In the genomic region with DNA sequence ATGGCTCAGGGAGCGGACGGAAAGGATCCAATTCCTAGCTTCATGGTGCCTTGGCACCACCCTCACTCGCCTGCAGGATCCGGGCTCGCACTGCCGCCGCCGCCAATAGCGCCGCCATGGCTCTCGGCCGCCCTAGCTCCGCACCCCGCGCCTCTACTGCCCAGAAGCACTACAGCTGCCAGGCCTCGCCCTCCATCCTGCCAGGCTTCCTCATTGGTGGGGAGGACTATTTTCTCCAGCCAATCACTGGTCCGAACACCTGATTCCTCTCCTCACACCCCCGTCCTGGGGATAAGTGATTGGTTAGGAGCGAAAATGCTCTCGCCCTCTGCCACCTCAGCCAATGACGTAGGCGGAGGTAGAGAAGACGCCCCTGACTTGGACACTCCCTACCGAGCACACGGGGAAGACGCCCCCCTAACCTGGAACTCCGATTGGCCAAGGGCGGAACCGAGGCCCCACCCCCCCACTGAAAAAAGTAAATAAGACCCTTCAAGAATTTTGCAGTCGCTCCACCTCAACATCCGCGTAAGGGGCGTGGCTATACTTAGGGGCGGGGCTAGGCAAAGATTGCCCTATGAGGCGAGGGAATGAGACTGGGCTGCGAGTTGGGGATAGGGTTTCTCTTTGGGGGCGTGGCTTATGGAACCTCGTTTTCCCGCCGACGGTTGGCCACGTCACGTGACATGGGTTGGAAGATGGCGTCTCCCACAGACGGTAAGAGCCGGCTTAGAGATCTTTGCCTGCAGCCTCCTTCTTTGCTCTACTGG, we compare ENCODE assay signal across 8 cellular contexts. TPM values are rescaled to one million over a fixed set of nuclear protein-coding genes. Genes with fewer than 3 reads are reported as not detected.
DNase-seq lines count a peak whose midpoint lies in the region; ATAC-seq and TF ChIP-seq lines count a peak whose summit lies in the region.

TSS of gene ALDH6A1 (minus strand) at position 177 of the 770 bp plus-strand sequence. CDS start at position 118, 59 bp downstream.
TSS of gene LIN52 (plus strand) at position 680 of the 770 bp plus-strand sequence. CDS start at position 699, 19 bp downstream.

- peak; percentile 97 for DNase-seq in GM13977 (ENCODE audit: low spot score)
- peak; percentile 100 for DNase-seq in NCI-H146 treated with DMSO at 0.1 percent for 48 hours (lab: John Stamatoyannopoulos, UW; ENCODE audit: unreplicated experiment)
- peak; percentile 100 for DNase-seq in amniotic epithelial cell (ENCODE audit: low read depth)
- peak; percentile 93 to 100 for DNase-seq in heart right ventricle
- peak; percentile 95 to 100 (median 98) for DNase-seq in posterior cingulate gyrus
- DNase-seq in upper lobe of left lung, result peak; percentile 94 to 99

- H3K27ac ChIP-seq in heart right ventricle (peak within 1 kb of the TSS; percentile 53 to 89 (median 82)), upper lobe of left lung (peak within 1 kb of the TSS; percentile 84 to 95 (median 88))

- H3K36me3 ChIP-seq in heart right ventricle (no peaks in the 10 kb centered on the region), upper lobe of left lung (no peaks in the 10 kb centered on the region)

- peak within 1 kb of the TSS; percentile 51 to 91 (median 83) for H3K4me3 ChIP-seq in heart right ventricle
- peak within 1 kb of the TSS; percentile 88 to 97 (median 90) for H3K4me3 ChIP-seq in upper lobe of left lung

- peak in 2 of 4 donors; percentile 6 to 78 for TF ChIP-seq EP300 in upper lobe of left lung (IDR thresholded peaks at IDR 0.05)

- in situ Hi-C loops in GM13977 (cut with MboI; ENCODE audit: low pct_unique_long_range_greater_than_20kb, low sequenced_read_pairs, unreplicated experiment), result no loop called here

- ATAC-seq in HG02884 (IDR thresholded peaks at IDR 0.05; ENCODE audit: unreplicated experiment), result peak; percentile 84
- ATAC-seq in heart right ventricle, result peak; percentile 96 to 98 (median 98)
- ATAC-seq in upper lobe of left lung (ENCODE audit: low FRiP score in 2 of 2), result peak; percentile 97 to 99

- H3K27me3 ChIP-seq in heart right ventricle (no peaks in the 10 kb centered on the region), upper lobe of left lung (no peaks in the 10 kb centered on the region)

- peak; percentile 10 for TF ChIP-seq CTCF in GM13977 (IDR thresholded peaks at IDR 0.05; ENCODE audit: extremely low read depth, insufficient read depth, missing control alignments)
- TF ChIP-seq CTCF in heart right ventricle (IDR thresholded peaks at IDR 0.05), result peak in 4 of 9 donors; percentile 9 to 23 (median 20)
- TF ChIP-seq CTCF in upper lobe of left lung (IDR thresholded peaks at IDR 0.05), result peak in 3 of 6 experiments; percentile 31 to 43 (median 36)

- H3K4me1 ChIP-seq in heart right ventricle, result peaks cover 0 to 50% (median 35%) of the 10 kb centered on the region in 9 donors
- H3K4me1 ChIP-seq in upper lobe of left lung, result peaks cover 33 to 38% (median 35%) of the 10 kb centered on the region in 4 donors

- WGBS in heart right ventricle, 2 donors, result 0 to 1% methylated on average over 46 of the region's 46 CpGs
- 0% methylated on average over 33 to 46 of the region's 46 CpGs for WGBS in upper lobe of left lung, 2 donors

- intact Hi-C loops in T-helper 1 cell treated with Interleukin-12 subunit alpha and Interleukin-12 subunit beta and Interleukin-4 antibody, amounts not matched to agents 30 ng/mL and 1 ng/mL, for 36 hours (cut with micrococcal nuclease), result loop anchor here (1.0 to 5.0 kb wide), 18 partner anchors 65 to 1576 kb away; partner anchors contain the start of genes ABCD4, AREL1, BBOF1 and COQ6
- intact Hi-C loops in heart right ventricle (cut with DNase I), result no loop called here
- intact Hi-C loops in posterior cingulate gyrus (cut with DNase I), result loop anchor here (2.0 to 10.0 kb wide), 2 partner anchors 66 to 410 kb away; partner anchors contain the start of genes BBOF1, ENTPD5, ISCA2 and NPC2

- peak in 3 of 4 donors; percentile 75 to 94 (median 90) for TF ChIP-seq POLR2A in upper lobe of left lung (IDR thresholded peaks at IDR 0.05)

- H3K9me3 ChIP-seq in heart right ventricle (no peaks in the 10 kb centered on the region), upper lobe of left lung (no peaks in the 10 kb centered on the region)

RNA-seq across cellular contexts. Expression of gene ALDH6A1, which starts in this region (rescaled TPM):
- total RNA-seq in T-helper 1 cell treated with Interleukin-12 subunit alpha and Interleukin-12 subunit beta and Interleukin-4 antibody, amounts not matched to agents 30 ng/mL and 1 ng/mL, for 36 hours, result 10.8 and 11.8 TPM in 2 replicates
- total RNA-seq in heart right ventricle (100 to 1,000 TPM in 2 of 10 donors, 10 to 100 TPM in 8; 36.9 to 129 (median 81.5) TPM), upper lobe of left lung (10 to 100 TPM; 10.4 to 48.0 (median 30.5) TPM)
- polyA plus RNA-seq in heart right ventricle, result 10 to 100 TPM; 11.3 to 15.5 TPM

RNA-seq across cellular contexts. Expression of gene LIN52, which starts in this region (rescaled TPM):
- total RNA-seq in T-helper 1 cell treated with Interleukin-12 subunit alpha and Interleukin-12 subunit beta and Interleukin-4 antibody, amounts not matched to agents 30 ng/mL and 1 ng/mL, for 36 hours, result 17.2 and 18.1 TPM in 2 replicates
- total RNA-seq in heart right ventricle, result 10 to 100 TPM in 4 of 10 donors, 1 to 10 TPM in 6; 4.7 to 13.6 (median 9.0) TPM
- 1 to 10 TPM; 5.3 to 6.9 TPM for polyA plus RNA-seq in heart right ventricle
- total RNA-seq in upper lobe of left lung, result 1 to 10 TPM; 5.8 to 9.7 (median 8.8) TPM

Comparison
In these comparisons a context has a peak if more than half of its experiments do, and no peak if none do; other contexts are left out.
1. Peak in every context shown above with its lines: DNase-seq, ATAC-seq, H3K4me3 ChIP-seq and H3K27ac ChIP-seq.
2. intact Hi-C loops: an anchor here in T-helper 1 cell treated with Interleukin-12 subunit alpha and Interleukin-12 subunit beta and Interleukin-4 antibody, amounts not matched to agents 30 ng/mL and 1 ng/mL, for 36 hours (1.0 to 5.0 kb wide) and posterior cingulate gyrus (2.0 to 10.0 kb wide); none called in heart right ventricle.